ENCODE assay signal across 27 cellular contexts in genomic region chr3:109774108-109774507, GRCh38.
"Had no signal": no experiment of that assay in that cellular context is flagged by ENCODE, and none has a peak within 500 bp of the region (broad histone marks: within the 10 kb centered on the region; RNA-seq: fewer than 3 reads in every experiment).

No MANE protein-coding gene starts in this region.

- H3K27ac Mint-ChIP-seq: activated CD4-positive, alpha-beta memory T cell treated with anti-CD3 and anti-CD28 coated beads for 36 hours; activated CD4-positive, alpha-beta T cell treated with anti-CD3 and anti-CD28 coated beads for 36 hours; activated CD4-positive, alpha-beta T cell treated with anti-CD3 and anti-CD28 coated beads, Interleukin-2, amount 10 ng/mL, durations not matched to agents 24 days and 14 days; activated CD8-positive, alpha-beta memory T cell treated with anti-CD3 and anti-CD28 coated beads, Interleukin-2, amount 10 ng/mL, durations not matched to agents 7 days and 5 days; activated CD8-positive, alpha-beta T cell treated with anti-CD3 and anti-CD28 coated beads, Interleukin-2, amount 10 ng/mL, durations not matched to agents 7 days and 5 days; activated naive CD4-positive, alpha-beta T cell treated with anti-CD3 and anti-CD28 coated beads for 36 hours; activated T-helper 1 cell treated with anti-CD3 and anti-CD28 coated beads, Interleukin-12 subunit alpha, Interleukin-12 subunit beta, Interleukin-2, Interleukin-4 antibody, amounts not matched to agents 30 ng/mL and 10 ng/mL and 1 ng/mL, durations not matched to agents 14 hours and 24 hours and 36 hours; activated T-helper 2 cell treated with anti-CD3 and anti-CD28 coated beads, Interferon-gamma antibody, Interleukin-2, Interleukin-4, amounts not matched to agents 10 μg/mL and 5 μg/mL and 100 μg/mL, durations not matched to agents 14 hours and 24 hours and 36 hours; endodermal cell had no signal

- H3K4me3 ChIP-seq: adrenal gland, body of pancreas, colonic mucosa had no signal

- H3K27me3 Mint-ChIP-seq: activated CD4-positive, alpha-beta memory T cell treated with anti-CD3 and anti-CD28 coated beads for 36 hours; activated CD4-positive, alpha-beta T cell treated with anti-CD3 and anti-CD28 coated beads for 36 hours; activated CD4-positive, alpha-beta T cell treated with anti-CD3 and anti-CD28 coated beads, Interleukin-2, amount 10 ng/mL, durations not matched to agents 24 days and 14 days; activated CD8-positive, alpha-beta memory T cell treated with anti-CD3 and anti-CD28 coated beads, Interleukin-2, amount 10 ng/mL, durations not matched to agents 7 days and 5 days; activated naive CD4-positive, alpha-beta T cell treated with anti-CD3 and anti-CD28 coated beads, Interleukin-2, amount 50 U/mL, for 24 hours had no signal

- H3K36me3 ChIP-seq: adrenal gland, colonic mucosa had no signal

- H3K27ac ChIP-seq: adrenal gland, body of pancreas, colonic mucosa had no signal

- H3K4me3 Mint-ChIP-seq: activated CD4-positive, alpha-beta memory T cell treated with anti-CD3 and anti-CD28 coated beads for 36 hours; activated CD4-positive, alpha-beta T cell treated with anti-CD3 and anti-CD28 coated beads for 36 hours; activated CD4-positive, alpha-beta T cell treated with anti-CD3 and anti-CD28 coated beads, Interleukin-2, amount 10 ng/mL, durations not matched to agents 24 days and 14 days; activated CD8-positive, alpha-beta memory T cell treated with anti-CD3 and anti-CD28 coated beads, Interleukin-2, amount 10 ng/mL, durations not matched to agents 7 days and 5 days; activated CD8-positive, alpha-beta T cell treated with anti-CD3 and anti-CD28 coated beads, Interleukin-2, amount 10 ng/mL, durations not matched to agents 7 days and 5 days; activated naive CD4-positive, alpha-beta T cell treated with anti-CD3 and anti-CD28 coated beads for 36 hours; activated T-helper 1 cell treated with anti-CD3 and anti-CD28 coated beads, Interleukin-12 subunit alpha, Interleukin-12 subunit beta, Interleukin-2, Interleukin-4 antibody, amounts not matched to agents 30 ng/mL and 10 ng/mL and 1 ng/mL, durations not matched to agents 14 hours and 24 hours and 36 hours; endodermal cell had no signal

- H3K9me3 ChIP-seq: adrenal gland, body of pancreas, colonic mucosa had no signal

- H3K27me3 ChIP-seq: adrenal gland, body of pancreas, colonic mucosa had no signal

- H3K4me1 ChIP-seq: adrenal gland, body of pancreas, colonic mucosa had no signal

- H3K4me1 Mint-ChIP-seq: activated CD4-positive, alpha-beta T cell treated with anti-CD3 and anti-CD28 coated beads, Interleukin-2, amount 10 ng/mL, durations not matched to agents 24 days and 14 days; activated CD8-positive, alpha-beta memory T cell treated with anti-CD3 and anti-CD28 coated beads, Interleukin-2, amount 10 ng/mL, durations not matched to agents 7 days and 5 days; endodermal cell had no signal

- ATAC-seq: activated CD4-positive, alpha-beta T cell treated with anti-CD3 and anti-CD28 coated beads for 36 hours; activated CD8-positive, alpha-beta memory T cell treated with anti-CD3 and anti-CD28 coated beads, Interleukin-2, amount 10 ng/mL, durations not matched to agents 7 days and 5 days; activated CD8-positive, alpha-beta T cell treated with anti-CD3 and anti-CD28 coated beads, Interleukin-2, amount 10 ng/mL, durations not matched to agents 7 days and 5 days; body of pancreas; esophagus mucosa had no signal

- DNase-seq: activated CD4-positive, alpha-beta memory T cell treated with anti-CD3 and anti-CD28 coated beads for 36 hours; activated CD4-positive, alpha-beta T cell treated with anti-CD3 and anti-CD28 coated beads for 36 hours; activated CD4-positive, alpha-beta T cell treated with anti-CD3 and anti-CD28 coated beads, Interleukin-2, amount 10 ng/mL, durations not matched to agents 24 days and 14 days; activated CD4-positive, CD25-positive, alpha-beta regulatory T cell; activated CD4-positive, CD25-positive, alpha-beta regulatory T cell treated with anti-CD3 and anti-CD28 coated beads, Interleukin-2, amount 50 U/mL, for 72 hours; activated CD8-positive, alpha-beta memory T cell treated with anti-CD3 and anti-CD28 coated beads, Interleukin-2, amount 10 ng/mL, durations not matched to agents 7 days and 5 days; activated CD8-positive, alpha-beta memory T cell treated with anti-CD3 and anti-CD28 coated beads, Interleukin-2, amount 50 U/mL, for 4 hours; activated CD8-positive, alpha-beta T cell treated with anti-CD3 and anti-CD28 coated beads, Interleukin-2, amount 10 ng/mL, durations not matched to agents 7 days and 5 days; activated effector memory CD4-positive, alpha-beta T cell treated with anti-CD3 and anti-CD28 coated beads, Interleukin-2, amount 50 U/mL, for 16 hours; activated naive CD4-positive, alpha-beta T cell treated with anti-CD3 and anti-CD28 coated beads for 36 hours; activated T-cell treated with anti-CD3 and anti-CD28 coated beads, Interleukin-2, amount 50 U/mL, for 1 hour; activated T-cell treated with anti-CD3 and anti-CD28 coated beads, Interleukin-2, amount 50 U/mL, for 48 hours; adrenal gland; amygdala; aorta; body of pancreas; caudate nucleus; cerebellar nuclear complex; colonic mucosa; effector CD8-positive, alpha-beta T cell; endodermal cell; foreskin fibroblast; head of caudate nucleus had no signal

- H3K36me3 Mint-ChIP-seq: activated CD8-positive, alpha-beta memory T cell treated with anti-CD3 and anti-CD28 coated beads, Interleukin-2, amount 10 ng/mL, durations not matched to agents 7 days and 5 days had no signal
